1 cellular context compared by ENCODE assay signal in the genomic region with DNA sequence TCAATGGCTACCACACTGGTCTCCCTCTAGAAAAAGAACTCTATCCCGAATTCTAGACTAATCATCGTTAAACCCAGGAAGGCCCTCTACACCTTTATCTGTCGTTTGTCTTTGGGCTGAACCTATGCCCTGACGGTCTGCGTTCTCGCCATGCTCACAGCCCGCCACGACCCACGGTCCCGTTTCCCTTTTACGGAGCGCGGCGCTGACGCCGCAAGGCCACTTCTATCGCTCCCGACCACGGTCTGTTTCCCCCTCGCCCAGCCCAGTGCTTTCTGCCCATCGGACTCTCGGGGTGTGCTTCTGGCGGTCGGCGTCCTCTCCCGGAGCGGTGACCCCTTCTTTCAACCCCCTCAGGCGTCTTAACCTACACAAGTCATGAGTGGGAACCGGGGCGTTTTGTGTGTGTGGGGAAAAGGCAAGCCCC.
TF ChIP-seq lines count a peak whose summit lies in the region.

No MANE protein-coding gene starts in this region.

TF ChIP-seq in IMR-90, 13 proteins besides CTCF, POLR2A, EP300 and RAD21 (continued from another document):
- TF ChIP-seq SMC3 (IDR thresholded peaks at IDR 0.05; ENCODE audit: low read depth, low read length) (no peak), MXI1 (IDR thresholded peaks at IDR 0.05; ENCODE audit: borderline replicate concordance, low read depth, low read length) (no peak), RFX5 (IDR thresholded peaks at IDR 0.05; ENCODE audit: low read depth, low read length) (no peak), MAFK (IDR thresholded peaks at IDR 0.05; ENCODE audit: low read depth, low read length) (no peak), CEBPB (IDR thresholded peaks at IDR 0.05; ENCODE audit: low read depth, low read length) (no peak), NFE2L2 (IDR thresholded peaks at IDR 0.05; ENCODE audit: low read depth, low read length) (no peak), BHLHE40 (IDR thresholded peaks at IDR 0.05; ENCODE audit: low read depth, low read length) (no peak)
- TF ChIP-seq, protein P1, sequence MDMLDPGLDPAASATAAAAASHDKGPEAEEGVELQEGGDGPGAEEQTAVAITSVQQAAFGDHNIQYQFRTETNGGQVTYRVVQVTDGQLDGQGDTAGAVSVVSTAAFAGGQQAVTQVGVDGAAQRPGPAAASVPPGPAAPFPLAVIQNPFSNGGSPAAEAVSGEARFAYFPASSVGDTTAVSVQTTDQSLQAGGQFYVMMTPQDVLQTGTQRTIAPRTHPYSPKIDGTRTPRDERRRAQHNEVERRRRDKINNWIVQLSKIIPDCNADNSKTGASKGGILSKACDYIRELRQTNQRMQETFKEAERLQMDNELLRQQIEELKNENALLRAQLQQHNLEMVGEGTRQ (IDR thresholded peaks at IDR 0.05; ENCODE audit: low read depth, low read length): no peak
